15 cellular contexts compared by ENCODE assay signal in the genomic region with DNA sequence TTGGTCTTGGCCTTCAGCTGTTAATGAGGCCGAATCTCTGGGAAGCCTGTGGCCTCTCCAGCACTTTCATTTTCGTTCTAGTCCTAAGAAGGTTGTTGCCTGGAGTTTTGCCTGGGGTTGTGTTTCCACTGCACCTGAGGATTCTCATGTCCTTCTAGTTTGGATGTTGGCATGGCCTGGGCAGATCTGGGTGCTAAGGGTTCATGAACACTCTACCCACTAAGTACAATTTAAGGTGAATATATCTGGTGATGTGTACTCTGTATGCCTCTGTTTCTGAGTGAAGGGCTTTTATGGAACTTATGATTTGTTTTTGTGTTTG. TPM values are rescaled to one million over a fixed set of nuclear protein-coding genes. Genes with fewer than 3 reads are reported as not detected.
"Had no signal": no experiment of that assay in that cellular context is flagged by ENCODE, and none has a peak within 500 bp of the region (broad histone marks: within the 10 kb centered on the region; RNA-seq: fewer than 3 reads in every experiment).

No MANE protein-coding gene starts in this region.

- DNase-seq: activated CD4-positive, alpha-beta T cell treated with anti-CD3 and anti-CD28 coated beads, Interleukin-2, amount 50 U/mL, for 48 hours; activated T-cell treated with anti-CD3 and anti-CD28 coated beads for 4 hours; amygdala; brain microvascular endothelial cell; central memory CD4-positive, alpha-beta T cell; head of caudate nucleus; immature natural killer cell; nucleus accumbens; stimulated activated CD4-positive, alpha-beta T cell treated with anti-CD3 and anti-CD28 coated beads, Interleukin-15, amount 100 ng/mL, for 24 hours; stimulated activated CD4-positive, alpha-beta T cell treated with anti-CD3 and anti-CD28 coated beads, Interleukin-2, amount 100 ng/mL, for 48 hours had no signal

- H3K36me3 ChIP-seq: brain microvascular endothelial cell had no signal

- H3K4me3 ChIP-seq: coronary artery had no signal

- ATAC-seq: natural killer cell treated with Interleukin-12 subunit alpha and Interleukin-12 subunit beta and Interleukin-15 and Interleukin-18, amount 100 ng/mL, for 72 hours had no signal

- H3K27ac ChIP-seq: brain microvascular endothelial cell, coronary artery had no signal

RNA-seq across cellular contexts. Expression of a gene that starts 24.7 kb away (rescaled TPM):
- total RNA-seq: frontal cortex; lower leg skin; natural killer cell treated with Interleukin-12 subunit alpha and Interleukin-12 subunit beta and Interleukin-15 and Interleukin-18, amount 100 ng/mL, for 72 hours; skeletal muscle tissue had no signal
- polyA plus RNA-seq: immature natural killer cell had no signal
